Comparison of ENCODE assay signal across 29 cellular contexts in the genomic region with DNA sequence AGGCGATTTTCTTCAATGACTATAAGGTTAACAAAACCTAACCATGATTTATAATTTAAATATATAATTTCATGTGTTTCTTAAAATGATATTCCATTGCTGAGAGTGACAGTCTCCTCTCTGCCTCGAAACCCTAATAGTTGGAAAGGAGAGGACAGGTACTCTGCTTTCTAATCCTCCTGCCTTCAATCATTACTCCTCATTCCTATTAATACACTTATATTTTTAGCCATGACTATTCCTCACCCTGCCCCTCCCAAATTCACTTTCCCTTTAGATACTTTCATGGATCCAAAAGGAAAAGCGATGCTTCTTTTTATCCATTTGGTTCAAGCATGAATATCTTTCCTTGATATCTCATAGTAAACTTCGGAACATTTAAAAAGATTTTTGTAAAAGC.
"Had no signal": no experiment of that assay in that cellular context is flagged by ENCODE, and none has a peak within 500 bp of the region (broad histone marks: within the 10 kb centered on the region; RNA-seq: fewer than 3 reads in every experiment).

No MANE protein-coding gene starts in this region.

- DNase-seq: Karpas-422, KG1, MG63, MM.1S, MV-4-11, NCI-H1048, NCI-H1092, NCI-H1092 treated with DMSO at 0.1 percent for 48 hours, NCI-H1105, NCI-H1105 treated with DMSO at 0.1 percent for 48 hours, NCI-H1417 treated with DMSO at 0.1 percent for 48 hours, NCI-H1436, NCI-H146, NCI-H1694, NCI-H1694 treated with DMSO at 0.1 percent for 48 hours, NCI-H187, NCI-H187 treated with DMSO at 0.1 percent for 48 hours, NCI-H1930, NCI-H2029 treated with DMSO at 0.1 percent for 48 hours, NCI-H2081 treated with DMSO at 0.1 percent for 48 hours, NCI-H2107, NCI-H2171, NCI-H2171 treated with DMSO at 0.1 percent for 48 hours, NCI-H2227 treated with DMSO at 0.1 percent for 48 hours, NCI-H345, NCI-H446, NCI-H446 treated with DMSO at 0.1 percent for 48 hours, NCI-H510A had no signal

- H3K4me3 ChIP-seq: MG63 had no signal

- H3K4me2 ChIP-seq: KMS-11 had no signal

- H3K27ac ChIP-seq: KMS-11 had no signal

- H3K36me3 ChIP-seq: MG63 had no signal

- H3K27me3 ChIP-seq: MG63 had no signal

- H3K9me3 ChIP-seq: MG63 had no signal
